1 cellular context compared by ENCODE assay signal in the genomic region with DNA sequence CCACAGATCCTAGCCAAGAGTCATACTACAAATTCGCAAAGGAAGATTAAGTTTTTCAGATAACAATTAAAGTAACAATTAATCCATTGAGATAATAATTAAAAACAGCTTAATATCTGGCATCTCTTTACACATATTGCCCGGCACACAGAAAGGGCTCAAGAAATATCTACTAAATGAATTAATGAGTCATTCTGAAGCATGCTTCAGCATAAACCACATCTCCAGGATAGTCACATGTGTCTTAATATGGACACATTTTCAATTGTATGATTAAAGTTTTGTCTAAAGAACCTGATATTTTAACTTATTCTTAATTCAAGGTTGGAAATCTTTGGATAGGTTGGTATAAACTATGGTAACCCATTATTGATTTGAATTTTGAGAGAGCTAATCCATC.
A peak's percentile ranks its signal among the peaks of the same experiment; 100 is the strongest.
TF ChIP-seq lines count a peak whose summit lies in the region.

No MANE protein-coding gene starts in this region.

TF ChIP-seq in endothelial cell of umbilical vein, 7 proteins besides CTCF, POLR2A, EP300 and RAD21:
- no peak for TF ChIP-seq POLR2AphosphoS5 (IDR thresholded peaks at IDR 0.05; ENCODE audit: insufficient read depth, low read depth, low read length)
- TF ChIP-seq MYC (IDR thresholded peaks at IDR 0.05; ENCODE audit: low read depth, low read length) = no peak
- TF ChIP-seq, protein P1, sequence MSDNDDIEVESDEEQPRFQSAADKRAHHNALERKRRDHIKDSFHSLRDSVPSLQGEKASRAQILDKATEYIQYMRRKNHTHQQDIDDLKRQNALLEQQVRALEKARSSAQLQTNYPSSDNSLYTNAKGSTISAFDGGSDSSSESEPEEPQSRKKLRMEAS (IDR thresholded peaks at IDR 0.05; ENCODE audit: insufficient read depth, insufficient read length) = no peak
- no peak for TF ChIP-seq EZH2 (IDR thresholded peaks at IDR 0.05; ENCODE audit: borderline replicate concordance, low read depth, low read length, severe bottlenecking)
- TF ChIP-seq GATA2 (IDR thresholded peaks at IDR 0.05; ENCODE audit: insufficient read depth, insufficient read length, low read depth, low read length) = no peak
- peak; percentile 45 for TF ChIP-seq FOS (IDR thresholded peaks at IDR 0.05; ENCODE audit: borderline replicate concordance, insufficient read depth, low read length)
- TF ChIP-seq JUN (IDR thresholded peaks at IDR 0.05; ENCODE audit: borderline replicate concordance, insufficient read depth, insufficient read length, low read depth) = no peak
